ENCODE assay signal across 17 cellular contexts in the genomic region with DNA sequence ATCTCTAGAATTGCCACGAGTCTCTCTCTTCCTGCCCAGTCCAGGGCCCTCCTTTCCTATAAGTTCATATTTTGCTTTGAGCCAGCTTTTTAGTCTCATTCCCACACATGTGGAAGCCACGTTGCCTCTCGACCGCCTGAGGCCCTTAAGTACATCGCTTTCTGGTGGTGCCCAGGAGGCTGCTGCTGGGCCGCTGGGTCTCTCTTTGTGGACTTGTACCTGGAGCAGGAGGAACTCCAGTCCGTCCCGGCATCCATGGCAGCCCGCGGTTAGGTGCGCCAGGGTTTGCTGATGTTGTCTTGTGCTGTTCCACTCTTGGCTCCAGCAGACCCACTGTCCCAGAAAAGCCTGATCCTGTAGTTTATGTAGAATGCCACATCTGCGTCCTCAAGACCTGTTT.
"Had no signal": no experiment of that assay in that cellular context is flagged by ENCODE, and none has a peak within 500 bp of the region (broad histone marks: within the 10 kb centered on the region; RNA-seq: fewer than 3 reads in every experiment).

No MANE protein-coding gene starts in this region.

- H3K9me3 ChIP-seq: adrenal gland, gastroesophageal sphincter, upper lobe of right lung had no signal

- H3K27ac Mint-ChIP-seq: activated CD8-positive, alpha-beta T cell treated with anti-CD3 and anti-CD28 coated beads, Interleukin-2, amount 10 ng/mL, durations not matched to agents 7 days and 5 days; activated T-helper 1 cell treated with anti-CD3 and anti-CD28 coated beads, Interleukin-12 subunit alpha, Interleukin-12 subunit beta, Interleukin-2, Interleukin-4 antibody, amounts not matched to agents 30 ng/mL and 10 ng/mL and 1 ng/mL, durations not matched to agents 14 hours and 24 hours and 36 hours had no signal

- H3K27ac ChIP-seq: adrenal gland, epithelial cell of prostate, gastroesophageal sphincter, upper lobe of right lung had no signal

- H3K4me1 Mint-ChIP-seq: activated naive CD4-positive, alpha-beta T cell treated with anti-CD3 and anti-CD28 coated beads, Interleukin-2, amount 10 ng/mL, durations not matched to agents 7 days and 5 days had no signal

- H3K4me1 ChIP-seq: gastroesophageal sphincter, upper lobe of right lung had no signal

- H3K9me3 Mint-ChIP-seq: activated naive CD4-positive, alpha-beta T cell treated with anti-CD3 and anti-CD28 coated beads, Interleukin-2, amount 10 ng/mL, durations not matched to agents 7 days and 5 days; activated T-helper 1 cell treated with anti-CD3 and anti-CD28 coated beads, Interleukin-12 subunit alpha, Interleukin-12 subunit beta, Interleukin-2, Interleukin-4 antibody, amounts not matched to agents 30 ng/mL and 10 ng/mL and 1 ng/mL, durations not matched to agents 14 hours and 24 hours and 36 hours had no signal

- H3K27me3 Mint-ChIP-seq: activated naive CD4-positive, alpha-beta T cell treated with anti-CD3 and anti-CD28 coated beads, Interleukin-2, amount 10 ng/mL, durations not matched to agents 7 days and 5 days had no signal

- H3K27me3 ChIP-seq: adrenal gland, gastroesophageal sphincter, upper lobe of right lung had no signal

- H3K4me3 Mint-ChIP-seq: activated CD8-positive, alpha-beta T cell treated with anti-CD3 and anti-CD28 coated beads, Interleukin-2, amount 10 ng/mL, durations not matched to agents 7 days and 5 days; activated naive CD4-positive, alpha-beta T cell treated with anti-CD3 and anti-CD28 coated beads, Interleukin-2, amount 10 ng/mL, durations not matched to agents 7 days and 5 days; activated T-helper 1 cell treated with anti-CD3 and anti-CD28 coated beads, Interleukin-12 subunit alpha, Interleukin-12 subunit beta, Interleukin-2, Interleukin-4 antibody, amounts not matched to agents 30 ng/mL and 10 ng/mL and 1 ng/mL, durations not matched to agents 14 hours and 24 hours and 36 hours had no signal

- ATAC-seq: activated CD8-positive, alpha-beta T cell treated with anti-CD3 and anti-CD28 coated beads, Interleukin-2, amount 10 ng/mL, durations not matched to agents 7 days and 5 days; gastroesophageal sphincter; left ventricle myocardium superior; right cardiac atrium; stimulated activated naive CD8-positive, alpha-beta T cell treated with anti-CD3 and anti-CD28 coated beads, Interleukin-15, Interleukin-2, amounts not matched to agents 100 U/mL and 50 U/mL, for 24 hours; upper lobe of right lung had no signal

- H3K4me3 ChIP-seq: adrenal gland, gastroesophageal sphincter, upper lobe of right lung had no signal

- DNase-seq: activated CD4-positive, alpha-beta T cell treated with anti-CD3 and anti-CD28 coated beads for 1 hour; activated CD8-positive, alpha-beta memory T cell treated with anti-CD3 and anti-CD28 coated beads, Interleukin-2, amount 50 U/mL, for 48 hours; activated CD8-positive, alpha-beta T cell treated with anti-CD3 and anti-CD28 coated beads, Interleukin-2, amount 10 ng/mL, durations not matched to agents 7 days and 5 days; activated naive CD4-positive, alpha-beta T cell treated with anti-CD3 and anti-CD28 coated beads, Interleukin-2, amount 10 ng/mL, durations not matched to agents 7 days and 5 days; adrenal gland; central memory CD4-positive, alpha-beta T cell; cortex of kidney; effector CD8-positive, alpha-beta T cell; left ventricle myocardium superior; midbrain; stimulated activated CD4-positive, alpha-beta T cell treated with anti-CD3 and anti-CD28 coated beads, Interleukin-2, amount 100 ng/mL, for 24 hours; stimulated activated naive CD8-positive, alpha-beta T cell treated with anti-CD3 and anti-CD28 coated beads, Interleukin-15, Interleukin-2, amounts not matched to agents 100 U/mL and 50 U/mL, for 24 hours; upper lobe of right lung had no signal
